ENCODE assay signal across 24 cellular contexts in the genomic region with DNA sequence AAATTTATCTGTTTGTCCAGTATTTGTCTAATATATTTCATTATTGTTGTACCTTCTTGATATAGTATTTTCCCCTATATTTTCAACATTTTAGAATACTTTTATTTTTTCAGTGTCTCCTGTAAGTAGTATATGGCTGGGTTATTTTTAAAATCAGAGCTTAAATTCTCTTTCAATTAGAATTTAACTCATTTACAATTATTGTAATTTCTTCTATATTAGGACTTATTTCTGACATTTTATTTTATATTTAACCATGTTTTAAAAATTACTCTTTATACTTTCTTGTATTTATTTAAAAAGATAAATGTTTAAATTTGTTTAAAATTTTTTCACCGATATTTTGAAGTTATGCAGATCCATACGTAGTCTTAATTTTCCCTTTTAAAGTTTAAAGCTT.
"Had no signal": no experiment of that assay in that cellular context is flagged by ENCODE, and none has a peak within 500 bp of the region (broad histone marks: within the 10 kb centered on the region; RNA-seq: fewer than 3 reads in every experiment).

No MANE protein-coding gene starts in this region.

- H3K4me3 Mint-ChIP-seq: mesothelial cell of epicardium; naive B cell; natural killer cell; nephron progenitor cell; neural progenitor cell; stimulated activated naive B cell treated with anti-CD40 and anti-IgM and Interleukin-4, amounts not matched to agents 10 μg/mL and 1 μg/mL and 100 μg/mL, for 72 hours; stimulated activated naive CD8-positive, alpha-beta T cell treated with anti-CD3 and anti-CD28 coated beads, Interleukin-15, Interleukin-2, amounts not matched to agents 100 ng/mL and 50 ng/mL, for 24 hours; type B pancreatic cell had no signal

- H3K36me3 ChIP-seq: left ventricle myocardium inferior, neural progenitor cell, neutrophil, right atrium auricular region, right lobe of liver, suprapubic skin, tibial nerve, uterus had no signal

- H3K27ac Mint-ChIP-seq: mesothelial cell of epicardium; naive B cell; natural killer cell; nephron progenitor cell; neural progenitor cell; progenitor cell of endocrine pancreas; stimulated activated naive B cell treated with anti-CD40 and anti-IgM and Interleukin-4, amounts not matched to agents 10 μg/mL and 1 μg/mL and 100 μg/mL, for 72 hours; stimulated activated naive CD8-positive, alpha-beta T cell treated with anti-CD3 and anti-CD28 coated beads, Interleukin-15, Interleukin-2, amounts not matched to agents 100 ng/mL and 50 ng/mL, for 24 hours; type B pancreatic cell had no signal

- DNase-seq: hypothalamus; left ventricle myocardium inferior; mesendoderm; naive B cell; natural killer cell; nephron progenitor cell; occipital lobe; right lobe of liver; stimulated activated CD4-positive, alpha-beta T cell treated with anti-CD3 and anti-CD28 coated beads, Interleukin-12 subunit alpha, Interleukin-12 subunit beta, amount 100 ng/mL, for 4 hours; stimulated activated CD4-positive, alpha-beta T cell treated with anti-CD3 and anti-CD28 coated beads, Interleukin-15, amount 100 ng/mL, for 24 hours; stimulated activated CD4-positive, alpha-beta T cell treated with anti-CD3 and anti-CD28 coated beads, Interleukin-2, amount 100 ng/mL, for 24 hours; stimulated activated CD4-positive, alpha-beta T cell treated with anti-CD3 and anti-CD28 coated beads, Interleukin-4, amount 100 ng/mL, for 1 hour; stimulated activated naive B cell treated with anti-CD40 and anti-IgM and Interleukin-4, amounts not matched to agents 10 μg/mL and 1 μg/mL and 100 μg/mL, for 72 hours; uterus had no signal

- H3K9me3 ChIP-seq: neutrophil, right lobe of liver, suprapubic skin, uterus had no signal

- H3K9ac ChIP-seq: neural progenitor cell had no signal

- H3K27me3 Mint-ChIP-seq: progenitor cell of endocrine pancreas, type B pancreatic cell had no signal

- H3K4me1 Mint-ChIP-seq: naive B cell; natural killer cell; neural progenitor cell; stimulated activated naive B cell treated with anti-CD40 and anti-IgM and Interleukin-4, amounts not matched to agents 10 μg/mL and 1 μg/mL and 100 μg/mL, for 72 hours had no signal

- H3K27ac ChIP-seq: left ventricle myocardium inferior, neural progenitor cell, neutrophil, right atrium auricular region, right lobe of liver, suprapubic skin, tibial nerve, uterus had no signal

- ATAC-seq: natural killer cell; right lobe of liver; stimulated activated naive B cell treated with anti-CD40 and anti-IgM and Interleukin-4, amounts not matched to agents 10 μg/mL and 1 μg/mL and 100 μg/mL, for 72 hours had no signal

- H3K36me3 Mint-ChIP-seq: mesothelial cell of epicardium, neural progenitor cell, type B pancreatic cell had no signal

- H3K4me3 ChIP-seq: left ventricle myocardium inferior, lung, neural progenitor cell, right atrium auricular region, right lobe of liver, suprapubic skin, tibial nerve, uterus had no signal

- H3K4me1 ChIP-seq: left ventricle myocardium inferior, neural progenitor cell, right atrium auricular region, right lobe of liver, suprapubic skin, tibial nerve, uterus had no signal

- H3K9me3 Mint-ChIP-seq: type B pancreatic cell had no signal
